ENCODE assay signal across 8 cellular contexts in the genomic region with DNA sequence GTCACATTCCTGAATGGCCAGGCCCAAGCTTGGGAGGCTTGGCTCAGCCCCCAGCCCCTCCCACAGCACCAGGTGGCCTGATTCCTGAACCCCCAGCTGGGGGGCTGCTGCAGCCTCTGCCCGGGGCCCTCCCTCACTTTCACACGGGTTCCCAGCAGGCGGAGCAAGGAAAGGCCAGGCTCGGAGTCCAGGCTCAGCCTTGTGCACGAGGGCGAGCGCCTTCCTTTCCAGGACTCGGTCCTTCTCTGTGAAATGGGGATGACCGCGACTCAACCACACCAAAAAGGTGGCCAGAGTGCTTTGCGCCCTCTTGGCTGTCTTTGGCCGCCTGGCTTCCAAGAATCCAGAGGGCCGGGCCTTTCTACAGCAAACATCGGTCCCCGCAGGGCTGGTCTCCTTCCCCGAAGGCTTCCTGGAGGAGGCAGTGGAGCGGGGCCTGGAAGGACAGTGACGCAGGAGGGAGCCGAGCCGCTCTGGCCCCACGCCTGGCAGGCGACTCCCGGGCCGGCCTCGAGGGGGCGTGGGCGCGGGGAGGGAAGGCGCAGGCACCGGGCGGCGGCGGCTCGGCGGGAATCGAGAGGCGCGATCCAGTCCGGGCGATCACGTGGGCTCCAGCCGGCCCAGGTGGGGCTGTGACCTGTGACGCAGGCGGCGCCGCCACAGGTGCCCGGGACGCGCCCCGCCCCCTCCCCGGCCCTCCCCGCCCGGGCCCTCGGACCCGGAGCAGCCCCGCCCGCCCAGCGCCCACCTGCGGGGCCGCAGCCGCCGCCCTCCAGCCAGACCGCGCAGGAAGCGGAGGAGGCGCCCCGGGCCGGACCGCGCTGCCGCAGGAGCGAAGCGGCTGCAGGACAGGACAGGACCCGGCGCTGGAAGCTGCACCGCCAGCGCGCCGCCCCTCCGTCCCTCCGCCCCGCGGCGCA. TPM values are rescaled to one million over a fixed set of nuclear protein-coding genes. Genes with fewer than 3 reads are reported as not detected.
A peak's percentile ranks its signal among the peaks of the same experiment; 100 is the strongest.
DNase-seq lines count a peak whose midpoint lies in the region; ATAC-seq, FAIRE-seq and TF ChIP-seq lines count a peak whose summit lies in the region.

A gene (plus strand): TSS at position 775 of the 920 bp plus-strand sequence. CDS start 8,420 bp downstream, outside the sequence.

- H3K4me1 Mint-ChIP-seq in activated naive CD8-positive, alpha-beta T cell treated with anti-CD3 and anti-CD28 coated beads, Interleukin-2, amount 10 ng/mL, durations not matched to agents 7 days and 5 days = no peaks in the 10 kb centered on the region

- H3K27ac Mint-ChIP-seq in activated naive CD8-positive, alpha-beta T cell treated with anti-CD3 and anti-CD28 coated beads, Interleukin-2, amount 10 ng/mL, durations not matched to agents 7 days and 5 days = no peak within 1 kb of the TSS

- peak within 1 kb of the TSS; percentile 53 for H3K4me3 Mint-ChIP-seq in activated naive CD8-positive, alpha-beta T cell treated with anti-CD3 and anti-CD28 coated beads, Interleukin-2, amount 10 ng/mL, durations not matched to agents 7 days and 5 days

- no peaks in the 10 kb centered on the region for H3K9me3 Mint-ChIP-seq in activated naive CD8-positive, alpha-beta T cell treated with anti-CD3 and anti-CD28 coated beads, Interleukin-2, amount 10 ng/mL, durations not matched to agents 7 days and 5 days

- peak within 1 kb of the TSS; percentile 56 for H3K9ac ChIP-seq in rectal smooth muscle tissue (ENCODE audit: low read length)

- FAIRE-seq in D721Med (lab: Jason Lieb, UNC) = no peak

- no peaks in the 10 kb centered on the region for H3K4me1 ChIP-seq in rectal smooth muscle tissue (ENCODE audit: control insufficient read depth, insufficient read depth, low read length)

- H3K36me3 Mint-ChIP-seq in activated naive CD8-positive, alpha-beta T cell treated with anti-CD3 and anti-CD28 coated beads, Interleukin-2, amount 10 ng/mL, durations not matched to agents 7 days and 5 days = no peaks in the 10 kb centered on the region

- DNase-seq in 8988T (peak; percentile 76), NCI-H510A treated with DMSO at 0.1 percent for 48 hours (lab: John Stamatoyannopoulos, UW) (peak; percentile 49), left ventricle myocardium superior (peak; percentile 79), D721Med (ENCODE audit: insufficient read length, low spot score) (no peak), GOT3 (lab: John Stamatoyannopoulos, UW) (no peak)
- peak; percentile 50 for DNase-seq in activated naive CD8-positive, alpha-beta T cell treated with anti-CD3 and anti-CD28 coated beads, Interleukin-2, amount 10 ng/mL, durations not matched to agents 7 days and 5 days

- intact Hi-C loops in left ventricle myocardium superior (cut with micrococcal nuclease) = no loop called here

- TF ChIP-seq CTCF in GM12874 (IDR thresholded peaks at IDR 0.05; ENCODE audit: insufficient read depth, low read depth, low read length) (peak; percentile 21; the same call in 1 of the 2 replicates), D721Med (IDR thresholded peaks at IDR 0.05; ENCODE audit: insufficient read depth, missing control alignments) (no peak)

- peaks cover 12% of the 10 kb centered on the region for H3K27me3 ChIP-seq in rectal smooth muscle tissue (ENCODE audit: control insufficient read depth, insufficient read depth, low read length)

- peaks cover 8% of the 10 kb centered on the region for H3K27me3 Mint-ChIP-seq in activated naive CD8-positive, alpha-beta T cell treated with anti-CD3 and anti-CD28 coated beads, Interleukin-2, amount 10 ng/mL, durations not matched to agents 7 days and 5 days

- peak within 1 kb of the TSS; percentile 50 for H3K4me3 ChIP-seq in rectal smooth muscle tissue (ENCODE audit: low read length)

- no peaks in the 10 kb centered on the region for H3K36me3 ChIP-seq in rectal smooth muscle tissue (ENCODE audit: control insufficient read depth, insufficient read depth, low read length)

- ATAC-seq in activated naive CD8-positive, alpha-beta T cell treated with anti-CD3 and anti-CD28 coated beads, Interleukin-2, amount 10 ng/mL, durations not matched to agents 7 days and 5 days (ENCODE audit: low read depth) = peak; percentile 12
- ATAC-seq in left ventricle myocardium superior = peak; percentile 79

- no peak within 1 kb of the TSS for H3K27ac ChIP-seq in rectal smooth muscle tissue (ENCODE audit: low read depth, low read length)

- POLR2A ChIA-PET in activated naive CD8-positive, alpha-beta T cell treated with anti-CD3 and anti-CD28 coated beads, Interleukin-2, amount 10 ng/mL, durations not matched to agents 7 days and 5 days (lab: Charles Lee) = no interaction called here

RNA-seq across cellular contexts. Expression of the gene that starts here (rescaled TPM):
- not detected for total RNA-seq in activated naive CD8-positive, alpha-beta T cell treated with anti-CD3 and anti-CD28 coated beads, Interleukin-2, amount 10 ng/mL, durations not matched to agents 7 days and 5 days
- total RNA-seq in left ventricle myocardium superior = 1.7 TPM

Comparison
In these comparisons a context has a peak if more than half of its experiments do, and no peak if none do; other contexts are left out.
1. Peak in DNase-seq and ATAC-seq in activated naive CD8-positive, alpha-beta T cell treated with anti-CD3 and anti-CD28 coated beads, Interleukin-2, amount 10 ng/mL, durations not matched to agents 7 days and 5 days; RNA of the gene not detected or under 1 TPM.
2. DNase-seq: peak in 8988T (single experiment), NCI-H510A treated with DMSO at 0.1 percent for 48 hours (single experiment) and left ventricle myocardium superior (single experiment); none in D721Med (single experiment) and GOT3 (single experiment).